Comparison of ENCODE assay signal across 9 cellular contexts in the genomic region with DNA sequence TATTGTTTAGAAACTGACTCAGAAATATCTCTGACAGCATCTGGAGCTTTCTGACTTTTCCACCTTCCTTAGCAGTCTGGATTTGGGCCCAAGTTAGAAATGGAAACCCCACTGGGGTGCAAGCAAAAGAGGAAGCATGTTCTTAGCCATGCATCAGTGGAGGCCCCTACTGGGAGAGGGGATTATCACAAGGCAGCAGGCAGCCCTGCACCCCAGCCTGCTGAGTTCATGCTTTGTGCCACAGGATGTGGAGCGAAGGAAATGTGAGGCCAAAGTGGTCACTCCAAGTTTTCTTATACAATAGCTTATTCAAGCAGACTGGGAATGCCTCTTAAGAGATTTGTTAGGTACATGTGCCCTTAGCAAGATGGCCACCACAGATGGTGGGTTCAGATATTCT.
A peak's percentile ranks its signal among the peaks of the same experiment; 100 is the strongest.
DNase-seq lines count a peak whose midpoint lies in the region; TF ChIP-seq lines count a peak whose summit lies in the region.
"Had no signal": no experiment of that assay in that cellular context is flagged by ENCODE, and none has a peak within 500 bp of the region (broad histone marks: within the 10 kb centered on the region; RNA-seq: fewer than 3 reads in every experiment).

No MANE protein-coding gene starts in this region.

- H3K23ac ChIP-seq in H9 (ENCODE audit: insufficient read length, low read depth, low read length) = no peak overlapping the region

- no peak for TF ChIP-seq EP300 in suprapubic skin (IDR thresholded peaks at IDR 0.05)

- no peak overlapping the region for H2BK12ac ChIP-seq in H9 (ENCODE audit: insufficient read length, low read depth, low read length)

- H3K4me1 ChIP-seq in H9 (ENCODE audit: insufficient read depth, low read length) (no peaks in the 10 kb centered on the region; the same call in 1 of the 2 replicates), OCI-LY1 (ENCODE audit: insufficient read depth, low read length, severe bottlenecking) (no peaks in the 10 kb centered on the region), suprapubic skin (no peaks in the 10 kb centered on the region)
- H3K4me1 ChIP-seq in effector memory CD4-positive, alpha-beta T cell (ENCODE audit: control insufficient read depth, insufficient read depth, low read length, poor library complexity, severe bottlenecking) = no peaks in the 10 kb centered on the region

- H3K18ac ChIP-seq in H9 (ENCODE audit: insufficient read length, low read depth, low read length) = no peak overlapping the region

- no peak overlapping the region for H4K5ac ChIP-seq in H9 (ENCODE audit: insufficient read length, low read depth, low read length)

- H3K27me3 Mint-ChIP-seq in H9 (ENCODE audit: low read depth) = no peaks in the 10 kb centered on the region

- TF ChIP-seq CTCF in GM10248 (IDR thresholded peaks at IDR 0.05; ENCODE audit: control extremely low read depth, extremely low read depth, low read depth, missing control alignments) = peak; percentile 43
- TF ChIP-seq CTCF in H9 (conservative IDR thresholded peaks at IDR 0.05) = peak; percentile 72
- peak; percentile 49 for TF ChIP-seq CTCF in OCI-LY1 (IDR thresholded peaks at IDR 0.05; ENCODE audit: low read length)
- no peak for TF ChIP-seq CTCF in suprapubic skin (IDR thresholded peaks at IDR 0.05)

- H3T11ph ChIP-seq in H9 (ENCODE audit: low read length) = no peak overlapping the region

- H3K36me3 ChIP-seq in OCI-LY1 (ENCODE audit: insufficient read depth, low read length) (no peaks in the 10 kb centered on the region), suprapubic skin (no peaks in the 10 kb centered on the region)
- no peaks in the 10 kb centered on the region for H3K36me3 ChIP-seq in effector memory CD4-positive, alpha-beta T cell (ENCODE audit: control insufficient read depth, insufficient read depth, low read length)

- no peaks in the 10 kb centered on the region for H3K9me2 ChIP-seq in OCI-LY1 (ENCODE audit: low read depth, low read length)

- H3K79me1 ChIP-seq in H9 (ENCODE audit: insufficient read depth, low read depth, low read length, poor library complexity, severe bottlenecking) = no peaks in the 10 kb centered on the region

- no peak overlapping the region for H2AK5ac ChIP-seq in H9 (ENCODE audit: insufficient read length, low read length)

- H3K9me3 Mint-ChIP-seq in H9 = no peaks in the 10 kb centered on the region

- H2BK15ac ChIP-seq in H9 (ENCODE audit: low read depth, low read length) = no peak overlapping the region

- H2AFZ ChIP-seq in H9 (ENCODE audit: low read length) (no peak overlapping the region), OCI-LY1 (ENCODE audit: low read length) (no peak overlapping the region)

- no peak overlapping the region for H2BK20ac ChIP-seq in H9 (ENCODE audit: low read depth, low read length, poor library complexity, severe bottlenecking)

- H2BK5ac ChIP-seq in H9 (ENCODE audit: insufficient read length, low read length) = no peak overlapping the region

- no peak overlapping the region for H3K14ac ChIP-seq in H9 (ENCODE audit: insufficient read depth, low read length)

- no peaks in the 10 kb centered on the region for H3K27me3 ChIP-seq in H9 (ENCODE audit: insufficient read depth, low read length)
- peaks cover 5% of the 10 kb centered on the region; the same call in 1 of the 2 replicates for H3K27me3 ChIP-seq in OCI-LY1 (ENCODE audit: insufficient read depth, low read length)
- H3K27me3 ChIP-seq in suprapubic skin = no peaks in the 10 kb centered on the region
- no peaks in the 10 kb centered on the region for H3K27me3 ChIP-seq in effector memory CD4-positive, alpha-beta T cell (replicated peaks; ENCODE audit: control insufficient read depth, insufficient read depth, low read length, poor library complexity, severe bottlenecking)

- H3K4me1 Mint-ChIP-seq in H9 = peaks cover 16% of the 10 kb centered on the region in 2 experiments

- H3K4ac ChIP-seq in H9 (ENCODE audit: low read depth, low read length) = no peak overlapping the region

- no peaks in the 10 kb centered on the region for H3F3A ChIP-seq in OCI-LY1 (ENCODE audit: insufficient read depth, low read length)

- no peak overlapping the region for H3K56ac ChIP-seq in H9 (ENCODE audit: insufficient read length, low read depth, low read length)

- H3K4me3 ChIP-seq in OCI-LY1 (ENCODE audit: low read depth, low read length, poor library complexity, severe bottlenecking) (no peak overlapping the region), suprapubic skin (no peak overlapping the region)
- no peak overlapping the region for H3K4me3 ChIP-seq in effector memory CD4-positive, alpha-beta T cell (ENCODE audit: insufficient read depth, low read depth, low read length, poor library complexity, severe bottlenecking)
- H3K4me3 ChIP-seq: lung had no signal

- H3K4me2 ChIP-seq in H9 (ENCODE audit: insufficient read depth, insufficient read length, low read length) (no peak overlapping the region), OCI-LY1 (ENCODE audit: low read length) (no peak overlapping the region)

- H3K36me3 Mint-ChIP-seq in H9 (ENCODE audit: insufficient read depth in 1 of 3, low read depth in 3 of 3) = no peaks in the 10 kb centered on the region

- H4K20me1 ChIP-seq in H9 (ENCODE audit: control insufficient read depth, insufficient read depth, insufficient read length) = no peaks in the 10 kb centered on the region
- H4K20me1 ChIP-seq in OCI-LY1 (ENCODE audit: insufficient read depth, low read length) = no peaks in the 10 kb centered on the region

- H3K9ac ChIP-seq in H9 (ENCODE audit: extremely low read depth, insufficient read length, low read length) = no peak overlapping the region
- no peak overlapping the region for H3K9ac ChIP-seq in OCI-LY1 (ENCODE audit: low read length)

- no peaks in the 10 kb centered on the region for H3K23me2 ChIP-seq in H9 (ENCODE audit: insufficient read length, low read depth, low read length, poor library complexity, severe bottlenecking)

- H3K27ac Mint-ChIP-seq in H9 = no peak overlapping the region

- WGBS in H9 (ENCODE audit: extremely low coverage, insufficient read length, low lambda C conversion rate) = no CpG with 5 or more reads among the region's 1 CpG
- 95% methylated on average over 1 of the region's 1 CpG for WGBS in suprapubic skin

- CTCF ChIA-PET in GM10248 (lab: Yijun Ruan, JAX) = interaction anchor here (1.2 kb wide), 1 partner anchor 34 kb away, joined by 3 read pairs; no protein-coding TSS in a partner anchor

- H3K9me3 ChIP-seq in H9 (ENCODE audit: control insufficient read depth, low read depth, low read length) (no peaks in the 10 kb centered on the region), OCI-LY1 (ENCODE audit: low read length) (no peaks in the 10 kb centered on the region), suprapubic skin (no peaks in the 10 kb centered on the region)
- H3K9me3 ChIP-seq in effector memory CD4-positive, alpha-beta T cell (ENCODE audit: control insufficient read depth, low read length) = no peaks in the 10 kb centered on the region

- DNase-seq in GM10248 (ENCODE audit: extremely low spot score) (peak; percentile 24), H9 (peak; percentile 76), iPS DF 19.7 (ENCODE audit: low read depth, low spot score) (peak; percentile 23), suprapubic skin (ENCODE audit: low spot score in 2 of 2) (no peak)
- no peak for DNase-seq in activated effector memory CD4-positive, alpha-beta T cell treated with anti-CD3 and anti-CD28 coated beads, Interleukin-2, amount 50 U/mL, for 16 hours
- DNase-seq in effector CD4-positive, alpha-beta T cell = no peak
- no peak for DNase-seq in effector memory CD4-positive, alpha-beta T cell

- POLR2A ChIA-PET in GM10248 (lab: Yijun Ruan, JAX) = no interaction called here

- no peak overlapping the region for H2BK120ac ChIP-seq in H9 (ENCODE audit: low read depth, low read length, poor library complexity, severe bottlenecking)

- H3K27ac ChIP-seq in H9 (ENCODE audit: insufficient read length, low read depth, low read length) (no peak overlapping the region), OCI-LY1 (ENCODE audit: low read depth, low read length, poor library complexity, severe bottlenecking) (no peak overlapping the region), suprapubic skin (no peak overlapping the region)
- no peak overlapping the region for H3K27ac ChIP-seq in effector memory CD4-positive, alpha-beta T cell (ENCODE audit: insufficient read depth, low read length, poor library complexity, severe bottlenecking)

- no peak overlapping the region for H4K91ac ChIP-seq in H9 (ENCODE audit: insufficient read length, low read depth, low read length)

- H3K79me2 ChIP-seq in H9 (ENCODE audit: insufficient read depth, low read length) (no peaks in the 10 kb centered on the region), OCI-LY1 (ENCODE audit: insufficient read depth, low read length) (no peaks in the 10 kb centered on the region)

- TF ChIP-seq POLR2A in suprapubic skin (IDR thresholded peaks at IDR 0.05) = no peak

- H4K8ac ChIP-seq in H9 (replicated peaks; ENCODE audit: insufficient read length, low read depth, low read length) = no peak overlapping the region

- no peak overlapping the region for H3K4me3 Mint-ChIP-seq in H9

Comparison
In these comparisons a context has a peak if more than half of its experiments do, and no peak if none do; other contexts are left out.
1. DNase-seq: peak in GM10248 (single experiment), H9 (single experiment) and iPS DF 19.7 (single experiment); none in suprapubic skin (0 of 2), activated effector memory CD4-positive, alpha-beta T cell treated with anti-CD3 and anti-CD28 coated beads, Interleukin-2, amount 50 U/mL, for 16 hours (single experiment), effector CD4-positive, alpha-beta T cell (single experiment) and effector memory CD4-positive, alpha-beta T cell (0 of 3).
2. CTCF ChIP-seq: peak in GM10248 (single experiment), H9 (single experiment) and OCI-LY1 (single experiment); none in suprapubic skin (0 of 2).